ENCODE assay signal across 1 cellular context in genomic region chr7:128032605-128033235, GRCh38.
TF ChIP-seq lines count a peak whose summit lies in the region.

No MANE protein-coding gene starts in this region.

TF ChIP-seq in H1, 55 proteins besides CTCF, POLR2A, EP300 and RAD21:
- TF ChIP-seq PHF8 (conservative IDR thresholded peaks at IDR 0.05; ENCODE audit: low read depth, low read length) (no peak), EZH2 (IDR thresholded peaks at IDR 0.05; ENCODE audit: low read depth, low read length, severe bottlenecking) (peak; percentile 31), MAFK (IDR thresholded peaks at IDR 0.05; ENCODE audit: low read depth, low read length) (no peak), KDM1A (IDR thresholded peaks at IDR 0.05; ENCODE audit: borderline replicate concordance, low read length) (no peak), TEAD4 (IDR thresholded peaks at IDR 0.05; ENCODE audit: low read depth, low read length) (no peak), CTBP2 (IDR thresholded peaks at IDR 0.05; ENCODE audit: borderline replicate concordance, insufficient read depth, insufficient read length, low read length) (no peak), RBBP5 (IDR thresholded peaks at IDR 0.05; ENCODE audit: borderline replicate concordance, low read depth, low read length) (peak; percentile 10; the same call in 1 of the 2 replicates), JUN (IDR thresholded peaks at IDR 0.05; ENCODE audit: low read depth, low read length) (no peak), SAP30 (IDR thresholded peaks at IDR 0.05; ENCODE audit: insufficient read depth, insufficient replicate concordance, low read length) (no peak), CHD1 (IDR thresholded peaks at IDR 0.05; ENCODE audit: low read depth, low read length) (no peak), CBX5 (IDR thresholded peaks at IDR 0.05; ENCODE audit: low read depth, low read length) (no peak), NANOG (IDR thresholded peaks at IDR 0.05; ENCODE audit: insufficient read depth, low read depth, low read length, poor library complexity, severe bottlenecking) (no peak), FOSL1 (IDR thresholded peaks at IDR 0.05; ENCODE audit: insufficient read depth, low read depth, low read length) (no peak), TAF1 (IDR thresholded peaks at IDR 0.05; ENCODE audit: low read depth, low read length) (no peak), ATF3 (IDR thresholded peaks at IDR 0.05; ENCODE audit: insufficient read depth, low read depth, low read length) (no peak), TBP (IDR thresholded peaks at IDR 0.05; ENCODE audit: low read depth, low read length) (no peak), SUZ12 (IDR thresholded peaks at IDR 0.05; ENCODE audit: low read length) (no peak), BCL11A (IDR thresholded peaks at IDR 0.05; ENCODE audit: low read depth in 2 of 2, low read length in 2 of 2) (no peak), SIRT6 (IDR thresholded peaks at IDR 0.05; ENCODE audit: low read length) (no peak), GTF2F1 (IDR thresholded peaks at IDR 0.05; ENCODE audit: borderline replicate concordance, low read depth, low read length) (no peak), SP4 (IDR thresholded peaks at IDR 0.05; ENCODE audit: low read length) (no peak), RNF2 (IDR thresholded peaks at IDR 0.05; ENCODE audit: borderline replicate concordance, low read depth, low read length, missing control alignments, poor library complexity, severe bottlenecking) (no peak), RXRA (IDR thresholded peaks at IDR 0.05; ENCODE audit: insufficient read depth, low read depth, low read length) (no peak), HDAC6 (IDR thresholded peaks at IDR 0.05; ENCODE audit: low read depth, low read length) (no peak), JUND (IDR thresholded peaks at IDR 0.05; ENCODE audit: low read length) (no peak), SIN3A (conservative IDR thresholded peaks at IDR 0.05 in 1 of 2, IDR thresholded peaks at IDR 0.05 in 1 of 2; ENCODE audit: low read depth in 1 of 2, low read length in 2 of 2) (no peak), NRF1 (IDR thresholded peaks at IDR 0.05; ENCODE audit: low read depth, low read length) (no peak), YY1 (IDR thresholded peaks at IDR 0.05; ENCODE audit: low read depth, low read length) (no peak), SP2 (IDR thresholded peaks at IDR 0.05; ENCODE audit: low read length) (no peak), ASH2L (IDR thresholded peaks at IDR 0.05; ENCODE audit: low read length) (no peak), KDM4A (IDR thresholded peaks at IDR 0.05; ENCODE audit: low read depth, low read length, severe bottlenecking) (no peak), KDM5A (IDR thresholded peaks at IDR 0.05; ENCODE audit: low read length) (no peak), CEBPB (IDR thresholded peaks at IDR 0.05; ENCODE audit: low read depth, low read length) (no peak), MAX (IDR thresholded peaks at IDR 0.05) (peak; percentile 63; the same call in 1 of the 2 replicates), SRF (IDR thresholded peaks at IDR 0.05; ENCODE audit: low read depth, low read length) (no peak), BRCA1 (IDR thresholded peaks at IDR 0.05; ENCODE audit: low read depth, low read length) (no peak), CHD2 (IDR thresholded peaks at IDR 0.05; ENCODE audit: low read length) (no peak), EGR1 (IDR thresholded peaks at IDR 0.05; ENCODE audit: borderline replicate concordance, low read depth, low read length) (peak; percentile 95), CBX8 (IDR thresholded peaks at IDR 0.05; ENCODE audit: borderline replicate concordance, low read depth, low read length) (no peak), TAF7 (optimal IDR thresholded peaks at IDR 0.05; ENCODE audit: borderline replicate concordance, low read depth, low read length) (no peak), HDAC2 (IDR thresholded peaks at IDR 0.05; ENCODE audit: borderline replicate concordance in 1 of 2, low read depth in 2 of 2, low read length in 2 of 2) (no peak), SP1 (IDR thresholded peaks at IDR 0.05; ENCODE audit: low read depth, low read length) (no peak), GABPA (IDR thresholded peaks at IDR 0.05; ENCODE audit: borderline replicate concordance, insufficient read depth, low read length) (no peak), CREB1 (IDR thresholded peaks at IDR 0.05) (peak; percentile 48; the same call in 1 of the 2 replicates), POLR2AphosphoS5 (IDR thresholded peaks at IDR 0.05; ENCODE audit: low read depth, low read length) (no peak), BACH1 (IDR thresholded peaks at IDR 0.05; ENCODE audit: low read length) (no peak), USF2 (IDR thresholded peaks at IDR 0.05; ENCODE audit: low read length) (no peak)
- TF ChIP-seq, protein P1, sequence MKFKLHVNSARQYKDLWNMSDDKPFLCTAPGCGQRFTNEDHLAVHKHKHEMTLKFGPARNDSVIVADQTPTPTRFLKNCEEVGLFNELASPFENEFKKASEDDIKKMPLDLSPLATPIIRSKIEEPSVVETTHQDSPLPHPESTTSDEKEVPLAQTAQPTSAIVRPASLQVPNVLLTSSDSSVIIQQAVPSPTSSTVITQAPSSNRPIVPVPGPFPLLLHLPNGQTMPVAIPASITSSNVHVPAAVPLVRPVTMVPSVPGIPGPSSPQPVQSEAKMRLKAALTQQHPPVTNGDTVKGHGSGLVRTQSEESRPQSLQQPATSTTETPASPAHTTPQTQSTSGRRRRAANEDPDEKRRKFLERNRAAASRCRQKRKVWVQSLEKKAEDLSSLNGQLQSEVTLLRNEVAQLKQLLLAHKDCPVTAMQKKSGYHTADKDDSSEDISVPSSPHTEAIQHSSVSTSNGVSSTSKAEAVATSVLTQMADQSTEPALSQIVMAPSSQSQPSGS (IDR thresholded peaks at IDR 0.05; ENCODE audit: low read length), result no peak
- TF ChIP-seq, protein P2, sequence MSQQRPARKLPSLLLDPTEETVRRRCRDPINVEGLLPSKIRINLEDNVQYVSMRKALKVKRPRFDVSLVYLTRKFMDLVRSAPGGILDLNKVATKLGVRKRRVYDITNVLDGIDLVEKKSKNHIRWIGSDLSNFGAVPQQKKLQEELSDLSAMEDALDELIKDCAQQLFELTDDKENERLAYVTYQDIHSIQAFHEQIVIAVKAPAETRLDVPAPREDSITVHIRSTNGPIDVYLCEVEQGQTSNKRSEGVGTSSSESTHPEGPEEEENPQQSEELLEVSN (IDR thresholded peaks at IDR 0.05), result peak; percentile 73
- TF ChIP-seq, protein P3, sequence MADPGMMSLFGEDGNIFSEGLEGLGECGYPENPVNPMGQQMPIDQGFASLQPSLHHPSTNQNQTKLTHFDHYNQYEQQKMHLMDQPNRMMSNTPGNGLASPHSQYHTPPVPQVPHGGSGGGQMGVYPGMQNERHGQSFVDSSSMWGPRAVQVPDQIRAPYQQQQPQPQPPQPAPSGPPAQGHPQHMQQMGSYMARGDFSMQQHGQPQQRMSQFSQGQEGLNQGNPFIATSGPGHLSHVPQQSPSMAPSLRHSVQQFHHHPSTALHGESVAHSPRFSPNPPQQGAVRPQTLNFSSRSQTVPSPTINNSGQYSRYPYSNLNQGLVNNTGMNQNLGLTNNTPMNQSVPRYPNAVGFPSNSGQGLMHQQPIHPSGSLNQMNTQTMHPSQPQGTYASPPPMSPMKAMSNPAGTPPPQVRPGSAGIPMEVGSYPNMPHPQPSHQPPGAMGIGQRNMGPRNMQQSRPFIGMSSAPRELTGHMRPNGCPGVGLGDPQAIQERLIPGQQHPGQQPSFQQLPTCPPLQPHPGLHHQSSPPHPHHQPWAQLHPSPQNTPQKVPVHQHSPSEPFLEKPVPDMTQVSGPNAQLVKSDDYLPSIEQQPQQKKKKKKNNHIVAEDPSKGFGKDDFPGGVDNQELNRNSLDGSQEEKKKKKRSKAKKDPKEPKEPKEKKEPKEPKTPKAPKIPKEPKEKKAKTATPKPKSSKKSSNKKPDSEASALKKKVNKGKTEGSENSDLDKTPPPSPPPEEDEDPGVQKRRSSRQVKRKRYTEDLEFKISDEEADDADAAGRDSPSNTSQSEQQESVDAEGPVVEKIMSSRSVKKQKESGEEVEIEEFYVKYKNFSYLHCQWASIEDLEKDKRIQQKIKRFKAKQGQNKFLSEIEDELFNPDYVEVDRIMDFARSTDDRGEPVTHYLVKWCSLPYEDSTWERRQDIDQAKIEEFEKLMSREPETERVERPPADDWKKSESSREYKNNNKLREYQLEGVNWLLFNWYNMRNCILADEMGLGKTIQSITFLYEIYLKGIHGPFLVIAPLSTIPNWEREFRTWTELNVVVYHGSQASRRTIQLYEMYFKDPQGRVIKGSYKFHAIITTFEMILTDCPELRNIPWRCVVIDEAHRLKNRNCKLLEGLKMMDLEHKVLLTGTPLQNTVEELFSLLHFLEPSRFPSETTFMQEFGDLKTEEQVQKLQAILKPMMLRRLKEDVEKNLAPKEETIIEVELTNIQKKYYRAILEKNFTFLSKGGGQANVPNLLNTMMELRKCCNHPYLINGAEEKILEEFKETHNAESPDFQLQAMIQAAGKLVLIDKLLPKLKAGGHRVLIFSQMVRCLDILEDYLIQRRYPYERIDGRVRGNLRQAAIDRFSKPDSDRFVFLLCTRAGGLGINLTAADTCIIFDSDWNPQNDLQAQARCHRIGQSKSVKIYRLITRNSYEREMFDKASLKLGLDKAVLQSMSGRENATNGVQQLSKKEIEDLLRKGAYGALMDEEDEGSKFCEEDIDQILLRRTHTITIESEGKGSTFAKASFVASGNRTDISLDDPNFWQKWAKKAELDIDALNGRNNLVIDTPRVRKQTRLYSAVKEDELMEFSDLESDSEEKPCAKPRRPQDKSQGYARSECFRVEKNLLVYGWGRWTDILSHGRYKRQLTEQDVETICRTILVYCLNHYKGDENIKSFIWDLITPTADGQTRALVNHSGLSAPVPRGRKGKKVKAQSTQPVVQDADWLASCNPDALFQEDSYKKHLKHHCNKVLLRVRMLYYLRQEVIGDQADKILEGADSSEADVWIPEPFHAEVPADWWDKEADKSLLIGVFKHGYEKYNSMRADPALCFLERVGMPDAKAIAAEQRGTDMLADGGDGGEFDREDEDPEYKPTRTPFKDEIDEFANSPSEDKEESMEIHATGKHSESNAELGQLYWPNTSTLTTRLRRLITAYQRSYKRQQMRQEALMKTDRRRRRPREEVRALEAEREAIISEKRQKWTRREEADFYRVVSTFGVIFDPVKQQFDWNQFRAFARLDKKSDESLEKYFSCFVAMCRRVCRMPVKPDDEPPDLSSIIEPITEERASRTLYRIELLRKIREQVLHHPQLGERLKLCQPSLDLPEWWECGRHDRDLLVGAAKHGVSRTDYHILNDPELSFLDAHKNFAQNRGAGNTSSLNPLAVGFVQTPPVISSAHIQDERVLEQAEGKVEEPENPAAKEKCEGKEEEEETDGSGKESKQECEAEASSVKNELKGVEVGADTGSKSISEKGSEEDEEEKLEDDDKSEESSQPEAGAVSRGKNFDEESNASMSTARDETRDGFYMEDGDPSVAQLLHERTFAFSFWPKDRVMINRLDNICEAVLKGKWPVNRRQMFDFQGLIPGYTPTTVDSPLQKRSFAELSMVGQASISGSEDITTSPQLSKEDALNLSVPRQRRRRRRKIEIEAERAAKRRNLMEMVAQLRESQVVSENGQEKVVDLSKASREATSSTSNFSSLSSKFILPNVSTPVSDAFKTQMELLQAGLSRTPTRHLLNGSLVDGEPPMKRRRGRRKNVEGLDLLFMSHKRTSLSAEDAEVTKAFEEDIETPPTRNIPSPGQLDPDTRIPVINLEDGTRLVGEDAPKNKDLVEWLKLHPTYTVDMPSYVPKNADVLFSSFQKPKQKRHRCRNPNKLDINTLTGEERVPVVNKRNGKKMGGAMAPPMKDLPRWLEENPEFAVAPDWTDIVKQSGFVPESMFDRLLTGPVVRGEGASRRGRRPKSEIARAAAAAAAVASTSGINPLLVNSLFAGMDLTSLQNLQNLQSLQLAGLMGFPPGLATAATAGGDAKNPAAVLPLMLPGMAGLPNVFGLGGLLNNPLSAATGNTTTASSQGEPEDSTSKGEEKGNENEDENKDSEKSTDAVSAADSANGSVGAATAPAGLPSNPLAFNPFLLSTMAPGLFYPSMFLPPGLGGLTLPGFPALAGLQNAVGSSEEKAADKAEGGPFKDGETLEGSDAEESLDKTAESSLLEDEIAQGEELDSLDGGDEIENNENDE (IDR thresholded peaks at IDR 0.05; ENCODE audit: insufficient replicate concordance, low read length), result no peak
